11 cellular contexts compared by ENCODE assay signal in genomic region chr4:1939664-1940509, GRCh38.
DNase-seq lines count a peak whose midpoint lies in the region; ATAC-seq and TF ChIP-seq lines count a peak whose summit lies in the region.
"Had no signal": no experiment of that assay in that cellular context is flagged by ENCODE, and none has a peak within 500 bp of the region (broad histone marks: within the 10 kb centered on the region; RNA-seq: fewer than 3 reads in every experiment).

No MANE protein-coding gene starts in this region.

- TF ChIP-seq CTCF in LNCaP clone FGC (IDR thresholded peaks at IDR 0.05; ENCODE audit: control insufficient read depth, extremely low read depth, insufficient read depth) = no peak

- H3K4me3 ChIP-seq in LNCaP clone FGC (ENCODE audit: low read depth, low read length) = no peak overlapping the region; the same call in 1 of the 2 replicates

- DNase-seq in AG20443 (ENCODE audit: low spot score) = peak; percentile 81
- peak; percentile 85 for DNase-seq in LNCaP clone FGC (ENCODE audit: low read depth)
- DNase-seq in brain pericyte (ENCODE audit: low read depth, low spot score) = peak; percentile 38
- DNase-seq in kidney tubule cell (ENCODE audit: low spot score) = peak; percentile 82
- no peak for DNase-seq in GM19238 (ENCODE audit: insufficient read length, low spot score)
- no peak for DNase-seq in NAMALWA (ENCODE audit: low spot score)
- DNase-seq in hippocampal formation (lab: John Stamatoyannopoulos, UW) = no peak
- DNase-seq: cerebellar nuclear complex, GDM1, T-helper 9 cell had no signal

- no peak for ATAC-seq in HG02642 (IDR thresholded peaks at IDR 0.05; ENCODE audit: poor library complexity, unreplicated experiment)

Comparison
In these comparisons a context has a peak if more than half of its experiments do, and no peak if none do; other contexts are left out.
1. DNase-seq: peak in AG20443 (single experiment), LNCaP clone FGC (single experiment), brain pericyte (single experiment) and kidney tubule cell (single experiment); none in GM19238 (single experiment), NAMALWA (single experiment) and hippocampal formation (0 of 2).